1 cellular context compared by ENCODE assay signal in the genomic region with DNA sequence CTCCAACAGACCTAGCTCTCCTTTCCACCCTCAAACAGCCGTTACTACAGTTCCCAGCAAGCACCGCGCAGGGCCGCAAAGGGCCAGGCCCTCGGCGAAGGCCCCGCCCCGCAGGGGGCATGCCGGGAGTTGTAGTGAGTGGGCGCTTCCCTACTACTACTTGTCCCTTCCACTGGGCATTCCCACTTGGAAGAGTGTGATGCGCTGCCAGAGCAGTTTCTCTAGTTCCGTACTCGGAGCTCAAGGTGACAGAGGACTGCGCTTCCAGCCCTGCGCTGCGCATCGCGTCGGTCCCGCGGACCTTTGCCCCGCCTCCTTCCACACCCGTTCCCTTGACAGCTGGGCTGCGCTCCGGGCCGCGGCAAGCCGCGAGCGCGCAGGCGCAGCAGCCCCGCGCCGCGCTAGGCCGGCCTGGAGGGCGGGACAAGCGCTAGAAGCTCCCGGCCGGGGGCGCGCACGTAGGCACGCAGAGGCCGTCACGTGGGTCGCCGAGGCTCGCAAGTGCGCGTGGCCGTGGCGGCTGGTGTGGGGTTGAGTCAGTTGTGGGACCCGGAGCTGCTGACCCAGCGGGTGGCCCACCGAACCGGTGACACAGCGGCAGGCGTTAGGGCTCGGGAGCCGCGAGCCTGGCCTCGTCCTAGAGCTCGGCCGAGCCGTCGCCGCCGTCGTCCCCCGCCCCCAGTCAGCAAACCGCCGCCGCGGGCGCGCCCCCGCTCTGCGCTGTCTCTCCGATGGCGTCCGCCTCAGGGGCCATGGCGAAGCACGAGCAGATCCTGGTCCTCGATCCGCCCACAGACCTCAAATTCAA.
TF ChIP-seq lines count a peak whose summit lies in the region.

A gene with protein sequence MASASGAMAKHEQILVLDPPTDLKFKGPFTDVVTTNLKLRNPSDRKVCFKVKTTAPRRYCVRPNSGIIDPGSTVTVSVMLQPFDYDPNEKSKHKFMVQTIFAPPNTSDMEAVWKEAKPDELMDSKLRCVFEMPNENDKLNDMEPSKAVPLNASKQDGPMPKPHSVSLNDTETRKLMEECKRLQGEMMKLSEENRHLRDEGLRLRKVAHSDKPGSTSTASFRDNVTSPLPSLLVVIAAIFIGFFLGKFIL (plus strand): TSS at position 491 of the 808 bp plus-strand sequence. CDS start 241 bp downstream, at position 732.

TF ChIP-seq in K562, 482 proteins besides CTCF, POLR2A, EP300 and RAD21 (continued from another document and continues in another):
- TF ChIP-seq, protein P1, sequence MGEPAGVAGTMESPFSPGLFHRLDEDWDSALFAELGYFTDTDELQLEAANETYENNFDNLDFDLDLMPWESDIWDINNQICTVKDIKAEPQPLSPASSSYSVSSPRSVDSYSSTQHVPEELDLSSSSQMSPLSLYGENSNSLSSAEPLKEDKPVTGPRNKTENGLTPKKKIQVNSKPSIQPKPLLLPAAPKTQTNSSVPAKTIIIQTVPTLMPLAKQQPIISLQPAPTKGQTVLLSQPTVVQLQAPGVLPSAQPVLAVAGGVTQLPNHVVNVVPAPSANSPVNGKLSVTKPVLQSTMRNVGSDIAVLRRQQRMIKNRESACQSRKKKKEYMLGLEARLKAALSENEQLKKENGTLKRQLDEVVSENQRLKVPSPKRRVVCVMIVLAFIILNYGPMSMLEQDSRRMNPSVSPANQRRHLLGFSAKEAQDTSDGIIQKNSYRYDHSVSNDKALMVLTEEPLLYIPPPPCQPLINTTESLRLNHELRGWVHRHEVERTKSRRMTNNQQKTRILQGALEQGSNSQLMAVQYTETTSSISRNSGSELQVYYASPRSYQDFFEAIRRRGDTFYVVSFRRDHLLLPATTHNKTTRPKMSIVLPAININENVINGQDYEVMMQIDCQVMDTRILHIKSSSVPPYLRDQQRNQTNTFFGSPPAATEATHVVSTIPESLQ (CRISPR knock-in tag; IDR thresholded peaks at IDR 0.05): peak; percentile 33
- TF ChIP-seq, protein P2, sequence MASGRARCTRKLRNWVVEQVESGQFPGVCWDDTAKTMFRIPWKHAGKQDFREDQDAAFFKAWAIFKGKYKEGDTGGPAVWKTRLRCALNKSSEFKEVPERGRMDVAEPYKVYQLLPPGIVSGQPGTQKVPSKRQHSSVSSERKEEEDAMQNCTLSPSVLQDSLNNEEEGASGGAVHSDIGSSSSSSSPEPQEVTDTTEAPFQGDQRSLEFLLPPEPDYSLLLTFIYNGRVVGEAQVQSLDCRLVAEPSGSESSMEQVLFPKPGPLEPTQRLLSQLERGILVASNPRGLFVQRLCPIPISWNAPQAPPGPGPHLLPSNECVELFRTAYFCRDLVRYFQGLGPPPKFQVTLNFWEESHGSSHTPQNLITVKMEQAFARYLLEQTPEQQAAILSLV (tag; IDR thresholded peaks at IDR 0.05): no peak
- TF ChIP-seq, protein P3, sequence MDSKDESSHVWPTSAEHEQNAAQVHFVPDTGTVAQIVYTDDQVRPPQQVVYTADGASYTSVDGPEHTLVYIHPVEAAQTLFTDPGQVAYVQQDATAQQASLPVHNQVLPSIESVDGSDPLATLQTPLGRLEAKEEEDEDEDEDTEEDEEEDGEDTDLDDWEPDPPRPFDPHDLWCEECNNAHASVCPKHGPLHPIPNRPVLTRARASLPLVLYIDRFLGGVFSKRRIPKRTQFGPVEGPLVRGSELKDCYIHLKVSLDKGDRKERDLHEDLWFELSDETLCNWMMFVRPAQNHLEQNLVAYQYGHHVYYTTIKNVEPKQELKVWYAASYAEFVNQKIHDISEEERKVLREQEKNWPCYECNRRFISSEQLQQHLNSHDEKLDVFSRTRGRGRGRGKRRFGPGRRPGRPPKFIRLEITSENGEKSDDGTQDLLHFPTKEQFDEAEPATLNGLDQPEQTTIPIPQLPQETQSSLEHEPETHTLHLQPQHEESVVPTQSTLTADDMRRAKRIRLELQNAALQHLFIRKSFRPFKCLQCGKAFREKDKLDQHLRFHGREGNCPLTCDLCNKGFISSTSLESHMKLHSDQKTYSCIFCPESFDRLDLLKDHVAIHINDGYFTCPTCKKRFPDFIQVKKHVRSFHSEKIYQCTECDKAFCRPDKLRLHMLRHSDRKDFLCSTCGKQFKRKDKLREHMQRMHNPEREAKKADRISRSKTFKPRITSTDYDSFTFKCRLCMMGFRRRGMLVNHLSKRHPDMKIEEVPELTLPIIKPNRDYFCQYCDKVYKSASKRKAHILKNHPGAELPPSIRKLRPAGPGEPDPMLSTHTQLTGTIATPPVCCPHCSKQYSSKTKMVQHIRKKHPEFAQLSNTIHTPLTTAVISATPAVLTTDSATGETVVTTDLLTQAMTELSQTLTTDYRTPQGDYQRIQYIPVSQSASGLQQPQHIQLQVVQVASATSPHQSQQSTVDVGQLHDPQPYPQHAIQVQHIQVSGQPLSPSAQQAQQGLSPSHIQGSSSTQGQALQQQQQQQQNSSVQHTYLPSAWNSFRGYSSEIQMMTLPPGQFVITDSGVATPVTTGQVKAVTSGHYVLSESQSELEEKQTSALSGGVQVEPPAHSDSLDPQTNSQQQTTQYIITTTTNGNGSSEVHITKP (IDR thresholded peaks at IDR 0.05; ENCODE audit: partially characterized antibody): no peak
- TF ChIP-seq, protein P4, sequence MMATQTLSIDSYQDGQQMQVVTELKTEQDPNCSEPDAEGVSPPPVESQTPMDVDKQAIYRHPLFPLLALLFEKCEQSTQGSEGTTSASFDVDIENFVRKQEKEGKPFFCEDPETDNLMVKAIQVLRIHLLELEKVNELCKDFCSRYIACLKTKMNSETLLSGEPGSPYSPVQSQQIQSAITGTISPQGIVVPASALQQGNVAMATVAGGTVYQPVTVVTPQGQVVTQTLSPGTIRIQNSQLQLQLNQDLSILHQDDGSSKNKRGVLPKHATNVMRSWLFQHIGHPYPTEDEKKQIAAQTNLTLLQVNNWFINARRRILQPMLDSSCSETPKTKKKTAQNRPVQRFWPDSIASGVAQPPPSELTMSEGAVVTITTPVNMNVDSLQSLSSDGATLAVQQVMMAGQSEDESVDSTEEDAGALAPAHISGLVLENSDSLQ (IDR thresholded peaks at IDR 0.05): no peak; the same call in none of the 2 replicates
- TF ChIP-seq ZNF282 (CRISPR knock-in tag; IDR thresholded peaks at IDR 0.05) (no peak), TAF15 (IDR thresholded peaks at IDR 0.05; ENCODE audit: low read depth, low read length) (no peak), ZNF165 (CRISPR knock-in tag; IDR thresholded peaks at IDR 0.05; ENCODE audit: borderline replicate concordance) (0 out of 2 replicates have a peak, but pooled peaks have one; percentile 13), HDAC1 (IDR thresholded peaks at IDR 0.05) (peak in 1 of 2 experiments; percentile 69; a peak in 1 of 4 replicates), FOS (IDR thresholded peaks at IDR 0.05; ENCODE audit: extremely low read depth, insufficient read length) (no peak), GTF2A2 (tag; IDR thresholded peaks at IDR 0.05) (0 out of 2 replicates have a peak, but pooled peaks have one; percentile 24), KLF1 (tag; IDR thresholded peaks at IDR 0.05) (peak; percentile 49; the same call in 1 of the 2 replicates), ZNF785 (CRISPR knock-in tag; IDR thresholded peaks at IDR 0.05) (no peak), ZC3H4 (CRISPR knock-in tag; IDR thresholded peaks at IDR 0.05; ENCODE audit: borderline replicate concordance) (no peak; the same call in 1 of the 2 replicates), ASH1L (IDR thresholded peaks at IDR 0.05; ENCODE audit: borderline replicate concordance, low read depth, partially characterized antibody) (no peak), SP2 (IDR thresholded peaks at IDR 0.05; ENCODE audit: extremely low read depth, low read depth, low read length, poor library complexity, severe bottlenecking) (no peak), ZFP1 (CRISPR knock-in tag; IDR thresholded peaks at IDR 0.05) (peak; percentile 67; the same call in 1 of the 2 replicates), MEF2A (IDR thresholded peaks at IDR 0.05; ENCODE audit: control insufficient read depth, low read depth, low read length) (no peak), RBM14 (IDR thresholded peaks at IDR 0.05; ENCODE audit: borderline replicate concordance, insufficient read depth, low read depth, low read length) (no peak), KAT8 (IDR thresholded peaks at IDR 0.05; ENCODE audit: low read depth) (no peak), ZNF3 (CRISPR knock-in tag; IDR thresholded peaks at IDR 0.05) (no peak), ZNF140 (CRISPR knock-in tag; IDR thresholded peaks at IDR 0.05) (no peak), ZBED1 (IDR thresholded peaks at IDR 0.05) (peak; percentile 67), GTF2F1 (IDR thresholded peaks at IDR 0.05; ENCODE audit: low read depth, low read length) (peak; percentile 82; the same call in 1 of the 2 replicates), ZNF408 (CRISPR knock-in tag; IDR thresholded peaks at IDR 0.05; ENCODE audit: low read depth) (no peak), STAG1 (CRISPR knock-in tag; IDR thresholded peaks at IDR 0.05; ENCODE audit: borderline replicate concordance) (no peak; the same call in 1 of the 2 replicates), HNRNPUL1 (IDR thresholded peaks at IDR 0.05; ENCODE audit: low read length) (no peak)
- TF ChIP-seq, protein P5, sequence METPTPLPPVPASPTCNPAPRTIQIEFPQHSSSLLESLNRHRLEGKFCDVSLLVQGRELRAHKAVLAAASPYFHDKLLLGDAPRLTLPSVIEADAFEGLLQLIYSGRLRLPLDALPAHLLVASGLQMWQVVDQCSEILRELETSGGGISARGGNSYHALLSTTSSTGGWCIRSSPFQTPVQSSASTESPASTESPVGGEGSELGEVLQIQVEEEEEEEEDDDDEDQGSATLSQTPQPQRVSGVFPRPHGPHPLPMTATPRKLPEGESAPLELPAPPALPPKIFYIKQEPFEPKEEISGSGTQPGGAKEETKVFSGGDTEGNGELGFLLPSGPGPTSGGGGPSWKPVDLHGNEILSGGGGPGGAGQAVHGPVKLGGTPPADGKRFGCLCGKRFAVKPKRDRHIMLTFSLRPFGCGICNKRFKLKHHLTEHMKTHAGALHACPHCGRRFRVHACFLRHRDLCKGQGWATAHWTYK (CRISPR knock-in tag; IDR thresholded peaks at IDR 0.05): peak; percentile 88
- TF ChIP-seq, protein P6, sequence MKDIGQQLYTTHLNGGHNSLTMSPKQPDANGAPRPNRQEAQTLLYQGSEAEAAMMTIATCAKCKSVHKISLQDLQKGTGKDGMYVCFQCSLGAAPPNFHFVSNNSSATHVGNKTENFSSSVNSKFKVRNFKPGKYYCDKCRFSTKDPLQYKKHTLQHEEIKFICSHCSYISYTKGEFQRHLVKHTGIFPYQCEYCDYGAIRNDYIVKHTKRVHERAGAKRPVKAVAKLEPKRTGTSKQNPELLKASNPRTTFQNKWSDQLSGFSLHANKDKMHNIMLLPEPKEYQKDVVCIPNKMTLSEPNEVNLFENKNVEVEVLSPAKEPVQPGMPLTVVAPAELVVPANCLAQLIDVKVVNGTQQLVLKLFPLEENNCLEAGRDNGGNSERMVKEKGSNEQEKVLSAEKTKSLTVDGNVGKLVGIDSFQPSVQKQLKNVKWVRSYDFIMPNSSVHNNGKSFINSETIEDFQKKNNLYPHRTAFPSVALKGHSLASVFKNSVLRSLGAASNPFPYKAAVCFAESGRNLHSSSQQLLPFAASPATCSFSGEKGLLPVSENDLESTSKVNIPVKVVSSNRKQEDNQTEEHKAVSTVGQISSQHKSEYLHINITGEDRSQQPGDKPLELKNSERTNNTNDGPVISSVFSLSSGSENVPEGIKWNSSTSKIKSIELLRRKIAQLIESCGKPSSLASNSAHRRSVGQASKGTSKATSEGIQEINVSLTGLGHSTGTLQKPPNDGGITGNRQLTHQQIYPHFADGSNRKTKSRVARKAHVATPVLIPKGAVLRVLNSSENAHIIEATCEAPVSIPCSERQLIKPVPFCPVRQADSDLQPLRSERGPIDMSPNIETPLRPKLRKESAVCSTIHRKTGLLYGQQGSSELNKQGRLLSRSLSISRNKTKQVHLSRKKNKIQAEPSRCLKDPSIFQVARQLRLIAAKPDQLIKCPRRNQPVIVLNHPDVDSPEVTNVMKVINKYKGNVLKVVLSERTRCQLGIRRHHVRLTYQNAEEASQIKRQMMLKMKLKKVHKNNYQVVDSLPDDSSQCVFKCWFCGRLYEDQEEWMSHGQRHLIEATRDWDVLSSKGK (CRISPR knock-in tag; IDR thresholded peaks at IDR 0.05): no peak
- TF ChIP-seq, protein P7, sequence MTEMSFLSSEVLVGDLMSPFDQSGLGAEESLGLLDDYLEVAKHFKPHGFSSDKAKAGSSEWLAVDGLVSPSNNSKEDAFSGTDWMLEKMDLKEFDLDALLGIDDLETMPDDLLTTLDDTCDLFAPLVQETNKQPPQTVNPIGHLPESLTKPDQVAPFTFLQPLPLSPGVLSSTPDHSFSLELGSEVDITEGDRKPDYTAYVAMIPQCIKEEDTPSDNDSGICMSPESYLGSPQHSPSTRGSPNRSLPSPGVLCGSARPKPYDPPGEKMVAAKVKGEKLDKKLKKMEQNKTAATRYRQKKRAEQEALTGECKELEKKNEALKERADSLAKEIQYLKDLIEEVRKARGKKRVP (CRISPR knock-in tag; IDR thresholded peaks at IDR 0.05): peak; percentile 55
- TF ChIP-seq, protein P8, sequence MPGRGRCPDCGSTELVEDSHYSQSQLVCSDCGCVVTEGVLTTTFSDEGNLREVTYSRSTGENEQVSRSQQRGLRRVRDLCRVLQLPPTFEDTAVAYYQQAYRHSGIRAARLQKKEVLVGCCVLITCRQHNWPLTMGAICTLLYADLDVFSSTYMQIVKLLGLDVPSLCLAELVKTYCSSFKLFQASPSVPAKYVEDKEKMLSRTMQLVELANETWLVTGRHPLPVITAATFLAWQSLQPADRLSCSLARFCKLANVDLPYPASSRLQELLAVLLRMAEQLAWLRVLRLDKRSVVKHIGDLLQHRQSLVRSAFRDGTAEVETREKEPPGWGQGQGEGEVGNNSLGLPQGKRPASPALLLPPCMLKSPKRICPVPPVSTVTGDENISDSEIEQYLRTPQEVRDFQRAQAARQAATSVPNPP (IDR thresholded peaks at IDR 0.05; ENCODE audit: borderline replicate concordance, insufficient read depth, insufficient read length): no peak
- TF ChIP-seq, protein P9, sequence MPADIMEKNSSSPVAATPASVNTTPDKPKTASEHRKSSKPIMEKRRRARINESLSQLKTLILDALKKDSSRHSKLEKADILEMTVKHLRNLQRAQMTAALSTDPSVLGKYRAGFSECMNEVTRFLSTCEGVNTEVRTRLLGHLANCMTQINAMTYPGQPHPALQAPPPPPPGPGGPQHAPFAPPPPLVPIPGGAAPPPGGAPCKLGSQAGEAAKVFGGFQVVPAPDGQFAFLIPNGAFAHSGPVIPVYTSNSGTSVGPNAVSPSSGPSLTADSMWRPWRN (IDR thresholded peaks at IDR 0.05; ENCODE audit: low read depth): no peak
- TF ChIP-seq, protein P10, sequence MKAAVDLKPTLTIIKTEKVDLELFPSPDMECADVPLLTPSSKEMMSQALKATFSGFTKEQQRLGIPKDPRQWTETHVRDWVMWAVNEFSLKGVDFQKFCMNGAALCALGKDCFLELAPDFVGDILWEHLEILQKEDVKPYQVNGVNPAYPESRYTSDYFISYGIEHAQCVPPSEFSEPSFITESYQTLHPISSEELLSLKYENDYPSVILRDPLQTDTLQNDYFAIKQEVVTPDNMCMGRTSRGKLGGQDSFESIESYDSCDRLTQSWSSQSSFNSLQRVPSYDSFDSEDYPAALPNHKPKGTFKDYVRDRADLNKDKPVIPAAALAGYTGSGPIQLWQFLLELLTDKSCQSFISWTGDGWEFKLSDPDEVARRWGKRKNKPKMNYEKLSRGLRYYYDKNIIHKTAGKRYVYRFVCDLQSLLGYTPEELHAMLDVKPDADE (conservative IDR thresholded peaks at IDR 0.05; ENCODE audit: control insufficient read depth, low read depth, low read length): peak; percentile 98
